In genomic region chr11:76010051-76010450, GRCh38 we compare ENCODE assay signal across 30 cellular contexts.
"Had no signal": no experiment of that assay in that cellular context is flagged by ENCODE, and none has a peak within 500 bp of the region (broad histone marks: within the 10 kb centered on the region; RNA-seq: fewer than 3 reads in every experiment).

No MANE protein-coding gene starts in this region.

- H3K36me3 ChIP-seq: brain microvascular endothelial cell, colonic mucosa had no signal

- H3K27me3 ChIP-seq: ascending aorta, brain microvascular endothelial cell, colonic mucosa, esophagus squamous epithelium, gastroesophageal sphincter, heart right ventricle had no signal

- ATAC-seq: activated CD4-positive, alpha-beta T cell treated with anti-CD3 and anti-CD28 coated beads for 36 hours; activated CD8-positive, alpha-beta memory T cell treated with anti-CD3 and anti-CD28 coated beads, Interleukin-2, amount 10 ng/mL, durations not matched to agents 7 days and 5 days; activated CD8-positive, alpha-beta T cell treated with anti-CD3 and anti-CD28 coated beads, Interleukin-2, amount 10 ng/mL, durations not matched to agents 7 days and 5 days; activated naive CD4-positive, alpha-beta T cell treated with anti-CD3 and anti-CD28 coated beads, Interleukin-2, amount 50 U/mL, for 72 hours; activated T-cell treated with anti-CD3 and anti-CD28 coated beads, Interleukin-2, amount 50 U/mL, for 72 hours; gastroesophageal sphincter; heart right ventricle had no signal

- DNase-seq: activated CD4-positive, alpha-beta memory T cell treated with anti-CD3 and anti-CD28 coated beads for 36 hours; activated CD4-positive, alpha-beta T cell treated with anti-CD3 and anti-CD28 coated beads for 36 hours; activated CD4-positive, alpha-beta T cell treated with anti-CD3 and anti-CD28 coated beads, Interleukin-2, amount 10 ng/mL, durations not matched to agents 24 days and 14 days; activated CD4-positive, CD25-positive, alpha-beta regulatory T cell; activated CD4-positive, CD25-positive, alpha-beta regulatory T cell treated with anti-CD3 and anti-CD28 coated beads, Interleukin-2, amount 50 U/mL, for 72 hours; activated CD8-positive, alpha-beta memory T cell treated with anti-CD3 and anti-CD28 coated beads, Interleukin-2, amount 10 ng/mL, durations not matched to agents 7 days and 5 days; activated CD8-positive, alpha-beta memory T cell treated with anti-CD3 and anti-CD28 coated beads, Interleukin-2, amount 50 U/mL, for 4 hours; activated CD8-positive, alpha-beta T cell treated with anti-CD3 and anti-CD28 coated beads, Interleukin-2, amount 10 ng/mL, durations not matched to agents 7 days and 5 days; activated gamma-delta T cell; activated naive CD4-positive, alpha-beta T cell; activated naive CD4-positive, alpha-beta T cell treated with anti-CD3 and anti-CD28 coated beads, Interleukin-2, amount 10 ng/mL, durations not matched to agents 7 days and 5 days; activated naive CD8-positive, alpha-beta T cell treated with anti-CD3 and anti-CD28 coated beads, Interleukin-2, amount 10 ng/mL, durations not matched to agents 7 days and 5 days; activated T-cell treated with anti-CD3 and anti-CD28 coated beads for 4 hours; activated T-cell treated with anti-CD3 and anti-CD28 coated beads, Interleukin-2, amount 50 U/mL, for 24 hours; activated T-cell treated with anti-CD3 and anti-CD28 coated beads, Interleukin-2, amount 50 U/mL, for 72 hours; brain microvascular endothelial cell; central memory CD4-positive, alpha-beta T cell; cerebellar nuclear complex; colonic mucosa; effector CD8-positive, alpha-beta T cell; esophagus squamous epithelium; foreskin melanocyte; heart right ventricle; T-helper 2 cell had no signal

- H3K4me1 ChIP-seq: ascending aorta, colonic mucosa, esophagus squamous epithelium, gastroesophageal sphincter, heart right ventricle had no signal

- FAIRE-seq: endometrium, endothelial cell of umbilical vein had no signal

- H3K27ac ChIP-seq: ascending aorta, brain microvascular endothelial cell, colonic mucosa, epithelial cell of prostate, esophagus squamous epithelium, gastroesophageal sphincter, heart right ventricle had no signal

- H3K9me3 ChIP-seq: ascending aorta, colonic mucosa, esophagus squamous epithelium, gastroesophageal sphincter, heart right ventricle had no signal

- H3K4me3 ChIP-seq: ascending aorta, colonic mucosa, esophagus squamous epithelium, gastroesophageal sphincter, heart right ventricle had no signal
